In the genomic region with DNA sequence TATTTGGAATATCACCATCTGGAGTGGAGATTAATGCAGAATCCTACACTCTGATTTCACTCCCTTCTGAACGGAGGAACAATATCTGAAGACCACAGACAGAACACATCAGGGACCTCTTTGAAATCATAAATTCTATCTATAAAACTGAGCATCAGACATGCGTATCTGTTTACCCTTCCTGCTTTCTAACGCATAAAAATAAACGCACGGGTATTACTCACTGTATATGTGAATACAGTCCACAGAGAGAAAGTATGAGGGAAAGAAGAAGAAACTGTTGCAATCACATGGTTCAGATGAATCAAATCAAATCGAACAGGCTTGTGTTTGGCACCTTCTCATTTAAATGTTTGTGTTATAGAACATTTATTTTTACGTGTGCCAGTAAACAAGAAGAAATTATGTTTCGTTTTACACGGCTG, we compare ENCODE assay signal across 9 cellular contexts.
DNase-seq lines count a peak whose midpoint lies in the region; ATAC-seq and TF ChIP-seq lines count a peak whose summit lies in the region.
"Had no signal": no experiment of that assay in that cellular context is flagged by ENCODE, and none has a peak within 500 bp of the region (broad histone marks: within the 10 kb centered on the region; RNA-seq: fewer than 3 reads in every experiment).

No MANE protein-coding gene starts in this region.

- peak overlapping the region; percentile 74 for H3K4me3 Mint-ChIP-seq in CD4-positive, alpha-beta T cell

- H3K36me3 ChIP-seq in Panc1 (ENCODE audit: control insufficient read depth, insufficient read depth, low read length) (no peaks in the 10 kb centered on the region), ovary (no peaks in the 10 kb centered on the region)
- no peaks in the 10 kb centered on the region for H3K36me3 ChIP-seq in effector memory CD4-positive, alpha-beta T cell (ENCODE audit: control insufficient read depth, insufficient read depth, low read length)

- ATAC-seq in CD4-positive, alpha-beta T cell (ENCODE audit: poor library complexity): peak; percentile 18
- ATAC-seq in Panc1 (peak; percentile 32; the same call in 1 of the 2 replicates), HG02610 (IDR thresholded peaks at IDR 0.05; ENCODE audit: unreplicated experiment) (no peak)

- POLR2A ChIA-PET in CD4-positive, alpha-beta T cell (lab: Charles Lee): interaction anchor here (0.6 to 1.3 kb wide), 3 partner anchors 8 to 222 kb away, joined by 3 to 4 read pairs (median 3); no protein-coding TSS in a partner anchor
- POLR2A ChIA-PET in Panc1 (lab: Charles Lee): no interaction called here

- BruUV-seq in Panc1 (replicated peaks; lab: Mats Ljungman, UMichigan): no TSS peak

- H3K27me3 ChIP-seq in CD4-positive, alpha-beta T cell (ENCODE audit: control insufficient read depth, insufficient read depth, low read length): no peaks in the 10 kb centered on the region
- H3K27me3 ChIP-seq in Panc1 (ENCODE audit: control insufficient read depth, insufficient read depth, low read length): peaks cover 2% of the 10 kb centered on the region; the same call in 1 of the 2 replicates
- H3K27me3 ChIP-seq in effector memory CD4-positive, alpha-beta T cell (replicated peaks; ENCODE audit: control insufficient read depth, insufficient read depth, low read length, poor library complexity, severe bottlenecking): no peaks in the 10 kb centered on the region
- no peaks in the 10 kb centered on the region for H3K27me3 ChIP-seq in ovary

- no peak for TF ChIP-seq CTCF in CD4-positive, alpha-beta T cell (IDR thresholded peaks at IDR 0.05)
- TF ChIP-seq CTCF in Panc1 (IDR thresholded peaks at IDR 0.05) (no peak), ovary (IDR thresholded peaks at IDR 0.05) (no peak)

- peak overlapping the region; percentile 53 for H3K27ac ChIP-seq in CD4-positive, alpha-beta T cell (ENCODE audit: low read depth, low read length)
- H3K27ac ChIP-seq in Panc1 (ENCODE audit: low read length) (peak overlapping the region; percentile 48; the same call in 1 of the 2 replicates), ovary (no peak overlapping the region)
- peak overlapping the region; percentile 80 for H3K27ac ChIP-seq in effector memory CD4-positive, alpha-beta T cell (ENCODE audit: insufficient read depth, low read length, poor library complexity, severe bottlenecking)

- peaks cover 63% of the 10 kb centered on the region for H3K4me1 Mint-ChIP-seq in CD4-positive, alpha-beta T cell (ENCODE audit: low read depth)

- peak overlapping the region; percentile 88 for H3K27ac Mint-ChIP-seq in CD4-positive, alpha-beta T cell

- H3K4me3 ChIP-seq in Panc1 (ENCODE audit: low read depth in 2 of 2, low read length in 2 of 2) (peak overlapping the region; percentile 30 to 67), ovary (peak overlapping the region; percentile 28)
- peak overlapping the region; percentile 56 for H3K4me3 ChIP-seq in effector memory CD4-positive, alpha-beta T cell (ENCODE audit: insufficient read depth, low read depth, low read length, poor library complexity, severe bottlenecking)

- H3K4me1 ChIP-seq in Panc1 (ENCODE audit: control insufficient read depth, insufficient read depth, low read length) (peaks cover 3% of the 10 kb centered on the region; the same call in 1 of the 2 replicates), ovary (ENCODE audit: insufficient read depth) (no peaks in the 10 kb centered on the region)
- H3K4me1 ChIP-seq in effector memory CD4-positive, alpha-beta T cell (ENCODE audit: control insufficient read depth, insufficient read depth, low read length, poor library complexity, severe bottlenecking): peaks cover 15% of the 10 kb centered on the region

- no peaks in the 10 kb centered on the region for H3K36me3 Mint-ChIP-seq in CD4-positive, alpha-beta T cell (ENCODE audit: low read depth)

- CTCF ChIA-PET in CD4-positive, alpha-beta T cell (lab: Charles Lee): no interaction called here
- CTCF ChIA-PET in Panc1 (lab: Charles Lee): no interaction called here

- no peaks in the 10 kb centered on the region for H3K9me3 ChIP-seq in CD4-positive, alpha-beta T cell (ENCODE audit: control insufficient read depth, low read length)
- H3K9me3 ChIP-seq in Panc1 (ENCODE audit: control insufficient read depth, insufficient read depth, low read depth, low read length) (no peaks in the 10 kb centered on the region), ovary (no peaks in the 10 kb centered on the region)
- no peaks in the 10 kb centered on the region for H3K9me3 ChIP-seq in effector memory CD4-positive, alpha-beta T cell (ENCODE audit: control insufficient read depth, low read length)

- no peaks in the 10 kb centered on the region for H3K27me3 Mint-ChIP-seq in CD4-positive, alpha-beta T cell

- intact Hi-C loops in CD4-positive, alpha-beta T cell (cut with DNase I, micrococcal nuclease): loop anchor here (2.0 to 10.0 kb wide), 6 partner anchors 14 to 546 kb away; no protein-coding TSS in a partner anchor
- intact Hi-C loops in Panc1 (cut with micrococcal nuclease; ENCODE audit: unreplicated experiment): no loop called here
- intact Hi-C loops in ovary (cut with DNase I): no loop called here

- no peak for TF ChIP-seq POLR2A in ovary (IDR thresholded peaks at IDR 0.05)

- WGBS in ovary, 3 donors: 6 to 11% (median 8%) methylated on average over 9 of the region's 9 CpGs

- in situ Hi-C loops in Panc1 (cut with HindIII; ENCODE audit: low pct_unique_long_range_greater_than_20kb, low sequenced_read_pairs): no loop called here

- no peaks in the 10 kb centered on the region for H3K9me3 Mint-ChIP-seq in CD4-positive, alpha-beta T cell

- no peak for DNase-seq in CD4-positive, alpha-beta T cell
- DNase-seq in Panc1 (ENCODE audit: low read depth, low spot score) (no peak), ovary (no peak), SK-N-DZ (ENCODE audit: low spot score) (no peak), NCI-H187 (lab: John Stamatoyannopoulos, UW) (no peak)
- DNase-seq in effector memory CD4-positive, alpha-beta T cell: no peak
- no peak for DNase-seq in activated CD4-positive, alpha-beta T cell treated with anti-CD3 and anti-CD28 coated beads for 48 hours
- DNase-seq: NCI-H187 treated with DMSO at 0.1 percent for 48 hours had no signal

- TF ChIP-seq EP300 in ovary (IDR thresholded peaks at IDR 0.05): no peak

Comparison
In these comparisons a context has a peak if more than half of its experiments do, and no peak if none do; other contexts are left out.
1. H3K27ac ChIP-seq: peak in CD4-positive, alpha-beta T cell (single experiment), Panc1 (single experiment) and effector memory CD4-positive, alpha-beta T cell (single experiment); none in ovary (0 of 2).
2. intact Hi-C loops: an anchor here in CD4-positive, alpha-beta T cell (2.0 to 10.0 kb wide); none called in Panc1 and ovary.
3. Peak in every context shown above with its lines, with median percentiles within 50 percentile points of each other: H3K4me3 ChIP-seq.